34 cellular contexts compared by ENCODE assay signal in genomic region chr2:164474873-164475272, GRCh38.
"Had no signal": no experiment of that assay in that cellular context is flagged by ENCODE, and none has a peak within 500 bp of the region (broad histone marks: within the 10 kb centered on the region; RNA-seq: fewer than 3 reads in every experiment).

No MANE protein-coding gene starts in this region.

- H3K9me3 ChIP-seq: adrenal gland, ascending aorta, body of pancreas, breast epithelium had no signal

- H3K36me3 ChIP-seq: adrenal gland, ascending aorta, brain microvascular endothelial cell, breast epithelium, cardiac muscle cell had no signal

- H3K27me3 ChIP-seq: adrenal gland, ascending aorta, body of pancreas, brain microvascular endothelial cell, breast epithelium, cardiac muscle cell had no signal

- FAIRE-seq: astrocyte, bronchial epithelial cell had no signal

- H3K27ac ChIP-seq: adrenal gland, ascending aorta, body of pancreas, brain microvascular endothelial cell, breast epithelium, cardiac muscle cell had no signal

- H3K4me3 ChIP-seq: adrenal gland, ascending aorta, body of pancreas, breast epithelium, cardiac muscle cell had no signal

- ATAC-seq: activated naive CD4-positive, alpha-beta T cell treated with anti-CD3 and anti-CD28 coated beads, Interleukin-2, amount 50 U/mL, for 72 hours; activated naive CD8-positive, alpha-beta T cell treated with anti-CD3 and anti-CD28 coated beads, Interleukin-2, amount 50 U/mL, for 24 hours; activated T-cell treated with anti-CD3 and anti-CD28 coated beads, Interleukin-2, amount 50 U/mL, for 4 hours; activated T-cell treated with anti-CD3 and anti-CD28 coated beads, Interleukin-2, amount 50 U/mL, for 72 hours; activated T-helper 17 cell treated with anti-CD3 and anti-CD28 coated beads, Interleukin-2, amount 50 U/mL, for 72 hours; body of pancreas had no signal

- DNase-seq: activated effector memory CD4-positive, alpha-beta T cell treated with anti-CD3 and anti-CD28 coated beads, Interleukin-2, amount 50 U/mL, for 16 hours; activated effector memory CD4-positive, alpha-beta T cell treated with Interleukin-2 at 50 U/mL for 16 hours; activated gamma-delta T cell; activated gamma-delta T cell treated with Interleukin-2 at 50 U/mL for 16 hours; activated naive CD4-positive, alpha-beta T cell; activated naive CD4-positive, alpha-beta T cell treated with anti-CD3 and anti-CD28 coated beads for 36 hours; activated naive CD4-positive, alpha-beta T cell treated with anti-CD3 and anti-CD28 coated beads, Interleukin-2, amount 10 ng/mL, durations not matched to agents 7 days and 5 days; activated naive CD4-positive, alpha-beta T cell treated with anti-CD3 and anti-CD28 coated beads, Interleukin-2, amount 50 U/mL, for 16 hours; activated naive CD4-positive, alpha-beta T cell treated with Interleukin-2 at 50 U/mL for 16 hours; activated naive CD8-positive, alpha-beta T cell treated with anti-CD3 and anti-CD28 coated beads for 36 hours; activated naive CD8-positive, alpha-beta T cell treated with anti-CD3 and anti-CD28 coated beads, Interleukin-2, amount 10 ng/mL, durations not matched to agents 7 days and 5 days; activated naive CD8-positive, alpha-beta T cell treated with anti-CD3 and anti-CD28 coated beads, Interleukin-2, amount 50 U/mL, for 24 hours; activated T-cell treated with anti-CD3 and anti-CD28 coated beads, Interleukin-2, amount 50 U/mL, for 1 hour; activated T-cell treated with anti-CD3 and anti-CD28 coated beads, Interleukin-2, amount 50 U/mL, for 24 hours; activated T-cell treated with anti-CD3 and anti-CD28 coated beads, Interleukin-2, amount 50 U/mL, for 4 hours; activated T-cell treated with anti-CD3 and anti-CD28 coated beads, Interleukin-2, amount 50 U/mL, for 48 hours; activated T-cell treated with anti-CD3 and anti-CD28 coated beads, Interleukin-2, amount 50 U/mL, for 72 hours; adrenal gland; amniotic stem cell; amygdala; anterior cingulate cortex; aorta; body of pancreas; brain microvascular endothelial cell; caudate nucleus; central memory CD4-positive, alpha-beta T cell; cerebellar nuclear complex had no signal

- H3K4me1 ChIP-seq: adrenal gland, ascending aorta, body of pancreas, breast epithelium had no signal
